ENCODE assay signal across 33 cellular contexts in genomic region chr9:80078826-80079225, GRCh38.
"Had no signal": no experiment of that assay in that cellular context is flagged by ENCODE, and none has a peak within 500 bp of the region (broad histone marks: within the 10 kb centered on the region; RNA-seq: fewer than 3 reads in every experiment).

No MANE protein-coding gene starts in this region.

- DNase-seq: activated CD4-positive, alpha-beta T cell treated with anti-CD3 and anti-CD28 coated beads, Interleukin-2, amount 10 ng/mL, durations not matched to agents 24 days and 14 days; activated CD4-positive, alpha-beta T cell treated with anti-CD3 and anti-CD28 coated beads, Interleukin-2, amount 50 U/mL, for 4 hours; activated CD8-positive, alpha-beta T cell treated with anti-CD3 and anti-CD28 coated beads for 36 hours; activated effector memory CD4-positive, alpha-beta T cell treated with anti-CD3 and anti-CD28 coated beads, Interleukin-2, amount 50 U/mL, for 16 hours; activated naive CD4-positive, alpha-beta T cell; activated naive CD4-positive, alpha-beta T cell treated with anti-CD3 and anti-CD28 coated beads, Interleukin-2, amount 50 U/mL, for 16 hours; activated naive CD8-positive, alpha-beta T cell treated with anti-CD3 and anti-CD28 coated beads for 36 hours; activated T-cell treated with anti-CD3 and anti-CD28 coated beads, Interleukin-2, amount 50 U/mL, for 1 hour; activated T-cell treated with anti-CD3 and anti-CD28 coated beads, Interleukin-2, amount 50 U/mL, for 72 hours; amniotic stem cell; aorta; brain microvascular endothelial cell; central memory CD4-positive, alpha-beta T cell; Karpas-422; MG63; NCI-H1048; NCI-H1105 treated with DMSO at 0.1 percent for 48 hours; NCI-H1436; NCI-H1694; NCI-H1930; NCI-H2081 treated with DMSO at 0.1 percent for 48 hours; NCI-H226; NCI-H446 treated with DMSO at 0.1 percent for 48 hours; NCI-H524; NCI-H69; NCI-H82; Peyer's patch; SIG-M5; T1000; WERI-Rb-1 had no signal

- H3K9me3 ChIP-seq: MG63, Peyer's patch had no signal

- ATAC-seq: activated CD8-positive, alpha-beta T cell treated with anti-CD3 and anti-CD28 coated beads for 36 hours; activated T-cell treated with anti-CD3 and anti-CD28 coated beads, Interleukin-2, amount 50 U/mL, for 72 hours; activated T-helper 17 cell treated with anti-CD3 and anti-CD28 coated beads, Interleukin-2, amount 50 U/mL, for 72 hours; Right ventricle myocardium inferior had no signal

- H3K27ac ChIP-seq: brain microvascular endothelial cell, Peyer's patch, RWPE1, WERI-Rb-1 had no signal

- H3K27me3 ChIP-seq: brain microvascular endothelial cell, MG63, Peyer's patch had no signal

- H3K4me3 ChIP-seq: MG63, Peyer's patch had no signal

- H3K36me3 ChIP-seq: brain microvascular endothelial cell, MG63, Peyer's patch, WERI-Rb-1 had no signal

- H3K4me1 ChIP-seq: Peyer's patch had no signal
